In genomic region chr9:35811364-35812024, GRCh38 we compare ENCODE assay signal across 7 cellular contexts. TPM values are rescaled to one million over a fixed set of nuclear protein-coding genes. Genes with fewer than 3 reads are reported as not detected.
DNase-seq lines count a peak whose midpoint lies in the region; ATAC-seq lines count a peak whose summit lies in the region.

No MANE protein-coding gene starts in this region.

- no peak for DNase-seq in activated T-helper 2 cell treated with anti-CD3 and anti-CD28 coated beads, Interferon-gamma antibody, Interleukin-2, Interleukin-4, amounts not matched to agents 10 μg/mL and 5 μg/mL and 100 μg/mL, durations not matched to agents 14 hours and 24 hours and 36 hours (ENCODE audit: low spot score)
- DNase-seq in stimulated activated naive B cell treated with anti-CD40 and anti-IgM and Interleukin-4, amounts not matched to agents 10 μg/mL and 1 μg/mL and 100 μg/mL, for 72 hours: no peak
- DNase-seq in NCI-H82 (lab: John Stamatoyannopoulos, UW): no peak

- H3K27me3 ChIP-seq in HUES6 (ENCODE audit: control insufficient read depth, insufficient read depth, low read length) (no peaks in the 10 kb centered on the region), iPS-18a (ENCODE audit: control insufficient read depth, insufficient read depth, low read length) (no peaks in the 10 kb centered on the region)

- peak overlapping the region; percentile 77 for H3K4me3 Mint-ChIP-seq in activated T-helper 2 cell treated with anti-CD3 and anti-CD28 coated beads, Interferon-gamma antibody, Interleukin-2, Interleukin-4, amounts not matched to agents 10 μg/mL and 5 μg/mL and 100 μg/mL, durations not matched to agents 14 hours and 24 hours and 36 hours (ENCODE audit: low read depth)
- H3K4me3 Mint-ChIP-seq in stimulated activated naive B cell treated with anti-CD40 and anti-IgM and Interleukin-4, amounts not matched to agents 10 μg/mL and 1 μg/mL and 100 μg/mL, for 72 hours: peak overlapping the region; percentile 83 to 86

- intact Hi-C loops in activated T-helper 2 cell treated with anti-CD3 and anti-CD28 coated beads, Interferon-gamma antibody, Interleukin-2, Interleukin-4, amounts not matched to agents 10 μg/mL and 5 μg/mL and 100 μg/mL, durations not matched to agents 14 hours and 24 hours and 36 hours (cut with micrococcal nuclease): loop anchor here (5.0 to 10.0 kb wide), 4 partner anchors 207 to 1434 kb away; partner anchors contain the start of genes ATOSB, FANCG, MYORG and TESK1

- H3K27ac ChIP-seq in HUES6 (ENCODE audit: low read depth, low read length) (no peak overlapping the region), iPS-18a (ENCODE audit: low read length) (no peak overlapping the region)

- H3K4me1 ChIP-seq in HUES6 (ENCODE audit: control insufficient read depth, insufficient read depth, low read length) (peaks cover 13% of the 10 kb centered on the region), iPS-18a (ENCODE audit: control insufficient read depth, low read depth, low read length) (peaks cover 15% of the 10 kb centered on the region)

- H3K4me3 ChIP-seq in HUES6 (ENCODE audit: low read depth, low read length) (peak overlapping the region; percentile 56), iPS-18a (ENCODE audit: low read length) (peak overlapping the region; percentile 67)

- no peaks in the 10 kb centered on the region for H3K27me3 Mint-ChIP-seq in activated T-helper 2 cell treated with anti-CD3 and anti-CD28 coated beads, Interferon-gamma antibody, Interleukin-2, Interleukin-4, amounts not matched to agents 10 μg/mL and 5 μg/mL and 100 μg/mL, durations not matched to agents 14 hours and 24 hours and 36 hours (ENCODE audit: low read depth)
- H3K27me3 Mint-ChIP-seq in stimulated activated naive B cell treated with anti-CD40 and anti-IgM and Interleukin-4, amounts not matched to agents 10 μg/mL and 1 μg/mL and 100 μg/mL, for 72 hours: no peaks in the 10 kb centered on the region

- peaks cover 4% of the 10 kb centered on the region; the same call in 1 of the 2 replicates for H3K36me3 ChIP-seq in HUES6 (ENCODE audit: control insufficient read depth, insufficient read depth, low read length)
- no peaks in the 10 kb centered on the region for H3K36me3 ChIP-seq in iPS-18a (ENCODE audit: control insufficient read depth, low read depth, low read length)

- peaks cover 31% of the 10 kb centered on the region for H3K4me1 Mint-ChIP-seq in activated T-helper 2 cell treated with anti-CD3 and anti-CD28 coated beads, Interferon-gamma antibody, Interleukin-2, Interleukin-4, amounts not matched to agents 10 μg/mL and 5 μg/mL and 100 μg/mL, durations not matched to agents 14 hours and 24 hours and 36 hours (ENCODE audit: low read depth)
- H3K4me1 Mint-ChIP-seq in stimulated activated naive B cell treated with anti-CD40 and anti-IgM and Interleukin-4, amounts not matched to agents 10 μg/mL and 1 μg/mL and 100 μg/mL, for 72 hours: peaks cover 21 to 43% of the 10 kb centered on the region in 2 donors

- peak overlapping the region; percentile 91 for H3K27ac Mint-ChIP-seq in activated T-helper 2 cell treated with anti-CD3 and anti-CD28 coated beads, Interferon-gamma antibody, Interleukin-2, Interleukin-4, amounts not matched to agents 10 μg/mL and 5 μg/mL and 100 μg/mL, durations not matched to agents 14 hours and 24 hours and 36 hours
- H3K27ac Mint-ChIP-seq in stimulated activated naive B cell treated with anti-CD40 and anti-IgM and Interleukin-4, amounts not matched to agents 10 μg/mL and 1 μg/mL and 100 μg/mL, for 72 hours: peak overlapping the region; percentile 91

- H3K36me3 Mint-ChIP-seq in activated T-helper 2 cell treated with anti-CD3 and anti-CD28 coated beads, Interferon-gamma antibody, Interleukin-2, Interleukin-4, amounts not matched to agents 10 μg/mL and 5 μg/mL and 100 μg/mL, durations not matched to agents 14 hours and 24 hours and 36 hours (ENCODE audit: low read depth): peaks cover 27% of the 10 kb centered on the region
- H3K36me3 Mint-ChIP-seq in stimulated activated naive B cell treated with anti-CD40 and anti-IgM and Interleukin-4, amounts not matched to agents 10 μg/mL and 1 μg/mL and 100 μg/mL, for 72 hours: peaks cover 19 to 21% of the 10 kb centered on the region in 2 donors

- H3K9me3 ChIP-seq in HUES6 (ENCODE audit: control insufficient read depth, insufficient read depth, low read depth, low read length): no peaks in the 10 kb centered on the region
- no peaks in the 10 kb centered on the region for H3K9me3 ChIP-seq in iPS-18a (ENCODE audit: control insufficient read depth, low read depth, low read length)

- no peak for ATAC-seq in stimulated activated naive B cell treated with anti-CD40 and anti-IgM and Interleukin-4, amounts not matched to agents 10 μg/mL and 1 μg/mL and 100 μg/mL, for 72 hours (replicated peaks)
- ATAC-seq in HG03432 (IDR thresholded peaks at IDR 0.05; ENCODE audit: unreplicated experiment) (no peak), HG02623 (IDR thresholded peaks at IDR 0.05; ENCODE audit: unreplicated experiment) (no peak)

- H3K9ac ChIP-seq in HUES6 (ENCODE audit: low read length) (no peak overlapping the region), iPS-18a (ENCODE audit: low read length) (no peak overlapping the region)

- no peaks in the 10 kb centered on the region for H3K9me3 Mint-ChIP-seq in activated T-helper 2 cell treated with anti-CD3 and anti-CD28 coated beads, Interferon-gamma antibody, Interleukin-2, Interleukin-4, amounts not matched to agents 10 μg/mL and 5 μg/mL and 100 μg/mL, durations not matched to agents 14 hours and 24 hours and 36 hours
- no peaks in the 10 kb centered on the region for H3K9me3 Mint-ChIP-seq in stimulated activated naive B cell treated with anti-CD40 and anti-IgM and Interleukin-4, amounts not matched to agents 10 μg/mL and 1 μg/mL and 100 μg/mL, for 72 hours

RNA-seq across cellular contexts. Expression of gene SPAG8, which starts 0.6 kb away (rescaled TPM):
- total RNA-seq in activated T-helper 2 cell treated with anti-CD3 and anti-CD28 coated beads, Interferon-gamma antibody, Interleukin-2, Interleukin-4, amounts not matched to agents 10 μg/mL and 5 μg/mL and 100 μg/mL, durations not matched to agents 14 hours and 24 hours and 36 hours: 0.82 and 1.5 TPM in 2 replicates

RNA-seq across cellular contexts. Expression of gene HINT2, which starts 3.3 kb away (rescaled TPM):
- total RNA-seq in activated T-helper 2 cell treated with anti-CD3 and anti-CD28 coated beads, Interferon-gamma antibody, Interleukin-2, Interleukin-4, amounts not matched to agents 10 μg/mL and 5 μg/mL and 100 μg/mL, durations not matched to agents 14 hours and 24 hours and 36 hours: 49.4 and 49.7 TPM in 2 replicates

RNA-seq across cellular contexts. Expression of gene FAM221B, which starts 17.0 kb away (rescaled TPM):
- not detected in 2 replicates for total RNA-seq in activated T-helper 2 cell treated with anti-CD3 and anti-CD28 coated beads, Interferon-gamma antibody, Interleukin-2, Interleukin-4, amounts not matched to agents 10 μg/mL and 5 μg/mL and 100 μg/mL, durations not matched to agents 14 hours and 24 hours and 36 hours

RNA-seq across cellular contexts. Expression of gene TMEM8B, which starts 17.5 kb away (rescaled TPM):
- 3.0 and 3.4 TPM in 2 replicates for total RNA-seq in activated T-helper 2 cell treated with anti-CD3 and anti-CD28 coated beads, Interferon-gamma antibody, Interleukin-2, Interleukin-4, amounts not matched to agents 10 μg/mL and 5 μg/mL and 100 μg/mL, durations not matched to agents 14 hours and 24 hours and 36 hours

RNA-seq across cellular contexts. Expression of gene NPR2, which starts 20.1 kb away (rescaled TPM):
- 10.4 and 12.0 TPM in 2 replicates for total RNA-seq in activated T-helper 2 cell treated with anti-CD3 and anti-CD28 coated beads, Interferon-gamma antibody, Interleukin-2, Interleukin-4, amounts not matched to agents 10 μg/mL and 5 μg/mL and 100 μg/mL, durations not matched to agents 14 hours and 24 hours and 36 hours
